Comparison of ENCODE assay signal across 23 cellular contexts in genomic region chr20:59597240-59597639, GRCh38. TPM values are rescaled to one million over a fixed set of nuclear protein-coding genes. Genes with fewer than 3 reads are reported as not detected.
DNase-seq lines count a peak whose midpoint lies in the region; ATAC-seq and TF ChIP-seq lines count a peak whose summit lies in the region.
"Had no signal": no experiment of that assay in that cellular context is flagged by ENCODE, and none has a peak within 500 bp of the region (broad histone marks: within the 10 kb centered on the region; RNA-seq: fewer than 3 reads in every experiment).

No MANE protein-coding gene starts in this region.

- H3F3A ChIP-seq in Loucy (ENCODE audit: low read depth), result 0 out of 2 replicates have a peak, but pooled peaks cover 9% of the 10 kb centered on the region

- ATAC-seq in Right ventricle myocardium superior (ENCODE audit: poor library complexity), result no peak
- ATAC-seq: A549; CD8-positive, alpha-beta T cell; GM12878 had no signal

- DNase-seq in left ventricle myocardium inferior (no peak), Right ventricle myocardium superior (no peak), WERI-Rb-1 (no peak), DMS153 treated with DMSO at 0.1 percent for 48 hours (lab: John Stamatoyannopoulos, UW; ENCODE audit: unreplicated experiment) (no peak)
- DNase-seq: 8988T; ACHN; AML-193; BE2C; Caco-2; CD4-positive, CD25-positive, alpha-beta regulatory T cell; CD8-positive, alpha-beta T cell; DMS153; DMS79; EL; GDM1; GM23248; H7; HCEC 1CT had no signal

- peaks cover 92% of the 10 kb centered on the region for H3K79me2 ChIP-seq in Loucy (ENCODE audit: insufficient read depth, low read length)

- H3K4me3 ChIP-seq in left ventricle myocardium inferior (no peak overlapping the region), Loucy (ENCODE audit: low read length, poor library complexity, severe bottlenecking) (peak overlapping the region; percentile 9), WERI-Rb-1 (ENCODE audit: low read depth, low read length) (no peak overlapping the region)
- peak overlapping the region in 3 of 10 experiments; percentile 35 to 41 (median 38); a peak in 5 of 20 replicates for H3K4me3 ChIP-seq in BLaER1 treated with 17β-estradiol and CSF1 and Interleukin-3, amounts not matched to agents 10 nM and 100 nM
- H3K4me3 ChIP-seq: A549, GM12878, GM23248 had no signal

- H3K9ac ChIP-seq in BLaER1 treated with 17β-estradiol and CSF1 and Interleukin-3, amounts not matched to agents 10 nM and 100 nM, result peak overlapping the region in 7 of 11 experiments; percentile 23 to 70 (median 64); a peak in 11 of 22 replicates
- peak overlapping the region; percentile 64 for H3K9ac ChIP-seq in Loucy (ENCODE audit: low read depth, low read length, poor library complexity, severe bottlenecking)
- H3K9ac ChIP-seq: GM23248 had no signal

- H3K4me2 ChIP-seq in BLaER1 treated with 17β-estradiol and CSF1 and Interleukin-3, amounts not matched to agents 10 nM and 100 nM, result peak overlapping the region; percentile 44 to 99 (median 94); a peak in 21 of 22 replicates
- peak overlapping the region; percentile 53 for H3K4me2 ChIP-seq in Loucy (ENCODE audit: low read depth, low read length, poor library complexity, severe bottlenecking)
- H3K4me2 ChIP-seq: A549 had no signal

- peaks cover 7% of the 10 kb centered on the region for H3K4me1 ChIP-seq in left ventricle myocardium inferior
- peaks cover 54 to 100% (median 92%) of the 10 kb centered on the region in 10 experiments for H3K4me1 ChIP-seq in BLaER1 treated with 17β-estradiol and CSF1 and Interleukin-3, amounts not matched to agents 10 nM and 100 nM
- H3K4me1 ChIP-seq in Loucy (ENCODE audit: insufficient read depth, low read length, poor library complexity, severe bottlenecking), result peaks cover 85% of the 10 kb centered on the region
- H3K4me1 ChIP-seq: A549, BE2C, Caco-2 had no signal

- TF ChIP-seq CTCF in left ventricle myocardium inferior (IDR thresholded peaks at IDR 0.05; ENCODE audit: borderline replicate concordance) (no peak), Loucy (conservative IDR thresholded peaks at IDR 0.05; ENCODE audit: low read length) (no peak), WERI-Rb-1 (IDR thresholded peaks at IDR 0.05; ENCODE audit: low read depth, low read length) (no peak)

- H4K20me1 ChIP-seq in BLaER1 treated with 17β-estradiol and CSF1 and Interleukin-3, amounts not matched to agents 10 nM and 100 nM, result peaks cover 0 to 47% (median 0%) of the 10 kb centered on the region in 11 experiments; a peak in 6 of 22 replicates
- no peaks in the 10 kb centered on the region for H4K20me1 ChIP-seq in Loucy (ENCODE audit: insufficient read depth, low read length, poor library complexity, severe bottlenecking)

- H2AFZ ChIP-seq in Loucy (ENCODE audit: low read length), result no peak overlapping the region
- H2AFZ ChIP-seq: GM23248 had no signal

- no peaks in the 10 kb centered on the region for H3K36me3 ChIP-seq in left ventricle myocardium inferior
- peaks cover 0 to 48% (median 7%) of the 10 kb centered on the region in 11 experiments; a peak in 9 of 22 replicates for H3K36me3 ChIP-seq in BLaER1 treated with 17β-estradiol and CSF1 and Interleukin-3, amounts not matched to agents 10 nM and 100 nM
- no peaks in the 10 kb centered on the region for H3K36me3 ChIP-seq in Loucy (ENCODE audit: insufficient read depth, low read length)
- H3K36me3 ChIP-seq in WERI-Rb-1, result no peaks in the 10 kb centered on the region
- H3K36me3 ChIP-seq: BE2C had no signal

- intact Hi-C loops in left ventricle myocardium inferior (cut with micrococcal nuclease), result loop anchor here (10.0 kb wide), 1 partner anchor 158 kb away; no protein-coding TSS in a partner anchor
- intact Hi-C loops in Right ventricle myocardium superior (cut with DNase I), result loop anchor here (5.0 kb wide), 1 partner anchor 155 kb away; no protein-coding TSS in a partner anchor

- H3K9me2 ChIP-seq in Loucy (replicated peaks; ENCODE audit: low read depth, low read length), result no peaks in the 10 kb centered on the region

- H3K27me3 ChIP-seq in left ventricle myocardium inferior (ENCODE audit: low read depth) (peaks cover 39% of the 10 kb centered on the region), Loucy (ENCODE audit: insufficient read depth, low read length, poor library complexity, severe bottlenecking) (no peaks in the 10 kb centered on the region), WERI-Rb-1 (ENCODE audit: insufficient read depth, low read depth, severe bottlenecking) (peaks cover 92% of the 10 kb centered on the region)
- peaks cover 0 to 68% (median 0%) of the 10 kb centered on the region in 11 experiments; a peak in 4 of 22 replicates for H3K27me3 ChIP-seq in BLaER1 treated with 17β-estradiol and CSF1 and Interleukin-3, amounts not matched to agents 10 nM and 100 nM

- H3K9me3 ChIP-seq in left ventricle myocardium inferior (replicated peaks) (no peaks in the 10 kb centered on the region), Loucy (ENCODE audit: insufficient read depth, low read depth, low read length) (no peaks in the 10 kb centered on the region), WERI-Rb-1 (ENCODE audit: severe bottlenecking) (no peaks in the 10 kb centered on the region)
- peaks cover 9 to 18% (median 10%) of the 10 kb centered on the region in 11 experiments; a peak in 21 of 22 replicates for H3K9me3 ChIP-seq in BLaER1 treated with 17β-estradiol and CSF1 and Interleukin-3, amounts not matched to agents 10 nM and 100 nM (replicated peaks in 1 of 11)
- H3K9me3 ChIP-seq: A549, BE2C, Caco-2 had no signal

- H3K27ac ChIP-seq in left ventricle myocardium inferior (replicated peaks) (peak overlapping the region; percentile 50), WERI-Rb-1 (no peak overlapping the region)
- peak overlapping the region in 7 of 11 experiments; percentile 40 to 85 (median 76); a peak in 11 of 22 replicates for H3K27ac ChIP-seq in BLaER1 treated with 17β-estradiol and CSF1 and Interleukin-3, amounts not matched to agents 10 nM and 100 nM
- H3K27ac ChIP-seq: A549, C4-2B, GM23248 had no signal

RNA-seq across cellular contexts. Expression of gene PHACTR3, which starts 7.1 kb away (rescaled TPM):
- total RNA-seq in left ventricle myocardium inferior (4.3 TPM), Right ventricle myocardium superior (10.0 TPM)
- total RNA-seq: CD4-positive, CD25-positive, alpha-beta regulatory T cell; CD8-positive, alpha-beta T cell; GM23248 had no signal
